Comparison of ENCODE assay signal across 25 cellular contexts in genomic region chr12:91841786-91842185, GRCh38.
"Had no signal": no experiment of that assay in that cellular context is flagged by ENCODE, and none has a peak within 500 bp of the region (broad histone marks: within the 10 kb centered on the region; RNA-seq: fewer than 3 reads in every experiment).

No MANE protein-coding gene starts in this region.

- DNase-seq: hypothalamus; immature natural killer cell; kidney; left colon; left lung; lower lobe of right lung; mammary epithelial cell; mesenchymal stem cell; naive thymus-derived CD8-positive, alpha-beta T cell; nucleus accumbens; pancreas; posterior cingulate gyrus; retina; right cardiac atrium; sigmoid colon; small intestine; spleen; stimulated activated CD4-positive, alpha-beta T cell treated with anti-CD3 and anti-CD28 coated beads, Interleukin-4, amount 100 ng/mL, for 24 hours; stimulated activated naive CD4-positive, alpha-beta T cell treated with Interleukin-2 at 50 U/mL for 16 hours; tibial artery; trophoblast cell; upper lobe of right lung had no signal

- H3K4me1 Mint-ChIP-seq: stimulated activated memory B cell treated with anti-CD40 and anti-IgM and Interleukin-4, amounts not matched to agents 10 μg/mL and 1 μg/mL and 100 μg/mL, for 72 hours had no signal

- ATAC-seq: left colon; left lung; lower lobe of right lung; naive thymus-derived CD8-positive, alpha-beta T cell; pancreas; right cardiac atrium; stimulated activated memory B cell treated with anti-CD40 and anti-IgM and Interleukin-4, amounts not matched to agents 10 μg/mL and 1 μg/mL and 100 μg/mL, for 72 hours; upper lobe of right lung had no signal

- H3K27me3 Mint-ChIP-seq: naive thymus-derived CD8-positive, alpha-beta T cell; stimulated activated memory B cell treated with anti-CD40 and anti-IgM and Interleukin-4, amounts not matched to agents 10 μg/mL and 1 μg/mL and 100 μg/mL, for 72 hours had no signal

- H3K27ac Mint-ChIP-seq: nephron; stimulated activated memory B cell treated with anti-CD40 and anti-IgM and Interleukin-4, amounts not matched to agents 10 μg/mL and 1 μg/mL and 100 μg/mL, for 72 hours had no signal

- H3K4me3 Mint-ChIP-seq: immature natural killer cell; naive thymus-derived CD8-positive, alpha-beta T cell; nephron; neural crest cell; stimulated activated memory B cell treated with anti-CD40 and anti-IgM and Interleukin-4, amounts not matched to agents 10 μg/mL and 1 μg/mL and 100 μg/mL, for 72 hours had no signal

- H3K36me3 Mint-ChIP-seq: stimulated activated memory B cell treated with anti-CD40 and anti-IgM and Interleukin-4, amounts not matched to agents 10 μg/mL and 1 μg/mL and 100 μg/mL, for 72 hours had no signal
